Comparison of ENCODE assay signal across 8 cellular contexts in the genomic region with DNA sequence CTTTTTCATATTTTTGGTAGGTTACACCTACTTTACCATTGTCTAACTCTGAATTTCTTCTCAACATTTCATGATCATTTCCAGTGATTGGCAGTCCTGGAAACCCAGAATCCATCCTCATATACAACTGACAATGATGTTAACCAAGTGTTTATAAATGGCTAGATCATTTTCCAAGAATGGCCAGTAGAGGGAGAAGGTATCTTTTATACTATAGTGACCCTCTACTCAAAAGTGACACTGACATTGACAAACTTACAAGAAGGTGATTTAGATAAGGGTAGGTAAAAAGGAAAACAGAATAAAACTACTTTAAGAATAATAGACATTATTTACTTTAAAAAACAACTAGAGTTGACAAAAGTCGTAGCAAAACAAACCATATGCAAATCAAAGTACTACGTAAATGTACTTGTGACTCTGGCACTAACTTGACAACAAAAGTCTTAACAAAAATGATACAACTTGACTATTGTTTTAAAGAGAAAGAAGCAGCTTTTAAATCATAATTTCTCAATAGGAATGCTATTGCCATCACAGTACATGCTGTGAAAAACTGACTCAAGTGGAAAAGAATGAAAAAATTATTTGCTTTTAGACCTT.
DNase-seq lines count a peak whose midpoint lies in the region; ATAC-seq and TF ChIP-seq lines count a peak whose summit lies in the region.
"Had no signal": no experiment of that assay in that cellular context is flagged by ENCODE, and none has a peak within 500 bp of the region (broad histone marks: within the 10 kb centered on the region; RNA-seq: fewer than 3 reads in every experiment).

No MANE protein-coding gene starts in this region.

- H3K36me3 Mint-ChIP-seq in brain, result peaks cover 5% of the 10 kb centered on the region
- H3K36me3 Mint-ChIP-seq in neural crest cell (ENCODE audit: low read depth), result no peaks in the 10 kb centered on the region

- DNase-seq in neural crest cell (ENCODE audit: low read depth, low spot score) (no peak), Ammon's horn (ENCODE audit: low spot score) (no peak), occipital lobe (lab: John Stamatoyannopoulos, UW) (no peak)
- no peak for DNase-seq in stimulated activated naive CD4-positive, alpha-beta T cell (lab: John Stamatoyannopoulos, UW)
- DNase-seq: naive B cell had no signal

- TF ChIP-seq CTCF in LNCAP (IDR thresholded peaks at IDR 0.05), result peak; percentile 60
- TF ChIP-seq CTCF in brain (conservative IDR thresholded peaks at IDR 0.05), result peak; percentile 46 to 73
- peak; percentile 72 for TF ChIP-seq CTCF in neural crest cell (conservative IDR thresholded peaks at IDR 0.05)

- peak; percentile 59 for ATAC-seq in GM18502 (IDR thresholded peaks at IDR 0.05; ENCODE audit: poor library complexity, unreplicated experiment)

- H3K27me3 Mint-ChIP-seq in brain, result no peaks in the 10 kb centered on the region
- H3K27me3 Mint-ChIP-seq in neural crest cell (ENCODE audit: low read depth), result no peaks in the 10 kb centered on the region
- H3K27me3 Mint-ChIP-seq: naive B cell had no signal

- H3K9me3 Mint-ChIP-seq in brain (no peaks in the 10 kb centered on the region), neural crest cell (no peaks in the 10 kb centered on the region)
- H3K9me3 Mint-ChIP-seq: naive B cell had no signal

- H3K4me3 Mint-ChIP-seq in brain, result no peak overlapping the region
- H3K4me3 Mint-ChIP-seq in neural crest cell, result no peak overlapping the region
- H3K4me3 Mint-ChIP-seq: naive B cell had no signal

- no peaks in the 10 kb centered on the region for H3K4me1 Mint-ChIP-seq in brain
- H3K4me1 Mint-ChIP-seq in neural crest cell, result no peaks in the 10 kb centered on the region

- H3K27ac Mint-ChIP-seq in brain, result no peak overlapping the region
- H3K27ac Mint-ChIP-seq in neural crest cell (ENCODE audit: unreplicated experiment), result no peak overlapping the region
